In genomic region chr2:105179469-105180372, GRCh38 we compare ENCODE assay signal across 8 cellular contexts.
A peak's percentile ranks its signal among the peaks of the same experiment; 100 is the strongest.
DNase-seq lines count a peak whose midpoint lies in the region; ATAC-seq, FAIRE-seq and TF ChIP-seq lines count a peak whose summit lies in the region.

No MANE protein-coding gene starts in this region.

- no peaks in the 10 kb centered on the region for H3K36me3 Mint-ChIP-seq in astrocyte (ENCODE audit: low read depth, unreplicated experiment)

- ATAC-seq in GM21576 (IDR thresholded peaks at IDR 0.05; ENCODE audit: unreplicated experiment), result no peak
- ATAC-seq in GM18873 (IDR thresholded peaks at IDR 0.05; ENCODE audit: low FRiP score, unreplicated experiment), result no peak
- ATAC-seq in HG03565 (IDR thresholded peaks at IDR 0.05; ENCODE audit: unreplicated experiment), result no peak

- H3K27ac ChIP-seq in astrocyte (ENCODE audit: low read depth, low read length), result no peak overlapping the region

- no peaks in the 10 kb centered on the region for H4K20me1 ChIP-seq in astrocyte (ENCODE audit: insufficient read depth, low read length)

- H3K27me3 ChIP-seq in astrocyte (ENCODE audit: insufficient read depth, low read length), result no peaks in the 10 kb centered on the region

- H3K4me2 ChIP-seq in astrocyte (ENCODE audit: low read length), result no peak overlapping the region

- no peaks in the 10 kb centered on the region for H3K4me1 Mint-ChIP-seq in astrocyte (ENCODE audit: low read depth, unreplicated experiment)

- H3K9me3 Mint-ChIP-seq in astrocyte (ENCODE audit: unreplicated experiment), result no peaks in the 10 kb centered on the region

- no peaks in the 10 kb centered on the region for H3K79me2 ChIP-seq in astrocyte (ENCODE audit: insufficient read depth, low read length)

- no peak overlapping the region for H2AFZ ChIP-seq in astrocyte (ENCODE audit: low read depth, low read length)

- H3K36me3 ChIP-seq in astrocyte (ENCODE audit: insufficient read depth, low read length), result no peaks in the 10 kb centered on the region

- no peaks in the 10 kb centered on the region for H3K9me3 ChIP-seq in astrocyte (ENCODE audit: insufficient read depth, low read depth, low read length)

- H3K27me3 Mint-ChIP-seq in astrocyte (ENCODE audit: low read depth, unreplicated experiment), result peaks cover 32% of the 10 kb centered on the region

- H3K4me1 ChIP-seq in astrocyte (ENCODE audit: insufficient read depth, low read length), result no peaks in the 10 kb centered on the region

- peak; percentile 41 for DNase-seq in GM10248 (ENCODE audit: extremely low spot score)
- peak; percentile 8 for DNase-seq in NAMALWA (ENCODE audit: low spot score)
- peak; percentile 79 for DNase-seq in astrocyte (ENCODE audit: low read depth)
- peak; percentile 75 for DNase-seq in kidney glomerular epithelial cell (lab: John Stamatoyannopoulos, UW)
- DNase-seq in stimulated activated naive CD4-positive, alpha-beta T cell treated with Interleukin-2 at 50 U/mL for 16 hours (lab: John Stamatoyannopoulos, UW), result no peak

- CTCF ChIA-PET in GM10248 (lab: Yijun Ruan, JAX), result interaction anchor here (0.9 to 1.2 kb wide), 4 partner anchors 11 to 65 kb away, joined by 3 to 5 read pairs (median 4); no protein-coding TSS in a partner anchor

- H3K4me3 ChIP-seq in astrocyte (ENCODE audit: insufficient read depth, low read depth, low read length), result no peak overlapping the region

- FAIRE-seq in astrocyte (lab: Jason Lieb, UNC), result no peak

- H3K9ac ChIP-seq in astrocyte (ENCODE audit: low read length), result no peak overlapping the region

- POLR2A ChIA-PET in GM10248 (lab: Yijun Ruan, JAX), result no interaction called here

- H3K4me3 Mint-ChIP-seq in astrocyte (ENCODE audit: unreplicated experiment), result no peak overlapping the region

- TF ChIP-seq CTCF in GM10248 (IDR thresholded peaks at IDR 0.05; ENCODE audit: control extremely low read depth, extremely low read depth, low read depth, missing control alignments), result peak; percentile 14
- peak; percentile 65 for TF ChIP-seq CTCF in astrocyte (IDR thresholded peaks at IDR 0.05; ENCODE audit: insufficient read depth, low read depth, low read length)

- H3K27ac Mint-ChIP-seq in astrocyte (ENCODE audit: unreplicated experiment), result no peak overlapping the region
